In the genomic region with DNA sequence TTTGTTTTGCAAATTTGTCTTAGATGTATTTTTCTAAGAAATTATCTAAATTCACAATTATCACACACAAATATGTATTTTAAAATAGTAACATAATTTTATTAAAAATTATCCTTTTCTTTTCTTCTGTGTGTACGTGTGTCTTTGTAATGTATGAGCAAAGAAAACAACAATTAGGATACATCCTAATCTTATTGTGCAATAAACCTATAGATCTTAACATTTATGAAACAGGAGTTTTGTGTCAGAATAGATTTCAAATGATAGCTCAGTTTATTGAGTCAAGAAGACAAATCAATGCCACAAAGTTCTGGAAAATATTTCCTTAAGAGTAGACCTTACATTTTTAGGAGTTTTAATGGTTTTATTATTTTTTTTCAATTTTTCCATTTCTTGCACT, we compare ENCODE assay signal across 23 cellular contexts.
"Had no signal": no experiment of that assay in that cellular context is flagged by ENCODE, and none has a peak within 500 bp of the region (broad histone marks: within the 10 kb centered on the region; RNA-seq: fewer than 3 reads in every experiment).

No MANE protein-coding gene starts in this region.

- H3K79me2 ChIP-seq: hepatocyte had no signal

- H3K27ac ChIP-seq: coronary artery, dorsolateral prefrontal cortex, esophagus muscularis mucosa, foreskin keratinocyte, gastroesophageal sphincter, heart left ventricle, hepatocyte, left lung, lower lobe of right lung had no signal

- H3K9me3 ChIP-seq: esophagus muscularis mucosa, gastroesophageal sphincter, lower lobe of right lung, mucosa of descending colon had no signal

- FAIRE-seq: colon, endothelial cell of umbilical vein, frontal cortex had no signal

- H3K4me2 ChIP-seq: hepatocyte had no signal

- H3K4me1 ChIP-seq: esophagus muscularis mucosa, foreskin keratinocyte, gastroesophageal sphincter, heart left ventricle, left lung, lower lobe of right lung had no signal

- ATAC-seq: foreskin keratinocyte, gastroesophageal sphincter, heart left ventricle, left cardiac atrium, left lung, left ventricle myocardium superior, lower lobe of right lung, mucosa of descending colon had no signal

- DNase-seq: dermis blood vessel endothelial cell; dorsolateral prefrontal cortex; effector CD4-positive, alpha-beta T cell; effector memory CD4-positive, alpha-beta T cell; foreskin keratinocyte; heart left ventricle; hypothalamus; immature natural killer cell; islet precursor cell; left cardiac atrium; left lung; left ventricle myocardium superior; lower lobe of right lung; mesenchymal stem cell; mucosa of descending colon; naive B cell had no signal

- H3K36me3 ChIP-seq: esophagus muscularis mucosa, gastroesophageal sphincter, heart left ventricle, left lung, lower lobe of right lung had no signal

- H3K4me3 ChIP-seq: coronary artery, dorsolateral prefrontal cortex, esophagus muscularis mucosa, gastroesophageal sphincter, heart left ventricle, hepatocyte, left lung, lower lobe of right lung, mucosa of descending colon had no signal

- H2AFZ ChIP-seq: hepatocyte had no signal

- H3K27me3 ChIP-seq: dorsolateral prefrontal cortex, esophagus muscularis mucosa, foreskin keratinocyte, gastroesophageal sphincter, heart left ventricle, hepatocyte, left lung had no signal
